ENCODE assay signal across 9 cellular contexts in the genomic region with DNA sequence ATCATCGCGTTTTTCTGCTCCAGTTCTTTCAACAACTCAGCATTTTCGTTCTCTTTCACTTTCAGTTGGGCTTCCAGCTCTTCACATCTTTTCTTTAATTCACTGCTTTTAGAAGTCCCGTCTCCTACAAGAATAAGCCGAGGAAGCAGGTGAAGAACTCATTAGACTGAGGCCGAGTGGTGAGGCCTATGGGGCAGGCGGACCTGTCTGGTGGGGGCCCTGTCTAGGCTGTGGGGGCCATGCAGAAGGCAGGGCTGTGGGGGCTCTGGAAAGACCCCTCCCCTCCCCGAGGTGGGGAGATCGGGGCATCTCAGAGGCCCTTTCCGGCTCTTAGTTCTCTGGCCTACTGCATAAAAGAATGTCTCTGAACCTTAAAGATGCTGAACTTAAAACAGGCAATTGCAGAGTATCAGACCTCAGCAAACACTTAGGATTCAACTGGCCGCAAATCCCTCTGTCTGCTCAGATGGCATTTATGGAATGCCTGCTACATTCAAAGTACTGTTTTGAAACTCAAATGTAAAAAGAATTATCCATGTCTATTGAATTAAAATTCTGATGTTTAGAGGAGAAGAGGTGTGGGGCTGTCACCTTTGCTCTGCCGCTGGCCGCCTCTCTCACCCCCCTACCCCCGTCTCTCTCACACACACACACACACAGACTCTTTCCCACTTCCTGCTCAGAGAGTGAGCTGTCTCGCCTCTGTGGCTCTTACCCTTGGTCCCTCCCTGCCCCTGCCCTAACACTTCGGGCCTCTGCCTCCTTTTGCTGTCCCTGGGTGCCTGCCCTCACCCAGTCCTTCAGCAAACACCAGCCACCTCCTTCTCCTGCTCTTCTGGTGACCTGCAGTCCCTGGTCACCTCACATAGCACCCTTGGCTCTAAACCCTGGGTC. TPM values are rescaled to one million over a fixed set of nuclear protein-coding genes. Genes with fewer than 3 reads are reported as not detected.
A peak's percentile ranks its signal among the peaks of the same experiment; 100 is the strongest.
DNase-seq lines count a peak whose midpoint lies in the region; ATAC-seq and TF ChIP-seq lines count a peak whose summit lies in the region.
"Had no signal": no experiment of that assay in that cellular context is flagged by ENCODE, and none has a peak within 500 bp of the region (broad histone marks: within the 10 kb centered on the region; RNA-seq: fewer than 3 reads in every experiment).

No MANE protein-coding gene starts in this region.

- ATAC-seq in T-cell (replicated peaks in 1 of 4) (peak; percentile 90 to 98 (median 94)), HG02678 (IDR thresholded peaks at IDR 0.05; ENCODE audit: unreplicated experiment) (no peak), GM23338 (no peak; the same call in 2 of the 3 replicates), GM18505 (IDR thresholded peaks at IDR 0.05; ENCODE audit: unreplicated experiment) (no peak)

- H2AFZ ChIP-seq in GM23338, result no peak overlapping the region

- H3K4me2 ChIP-seq in BLaER1, result peak overlapping the region; percentile 81
- no peak overlapping the region for H3K4me2 ChIP-seq in GM23338

- no peaks in the 10 kb centered on the region for H3F3A ChIP-seq in GM23338 (replicated peaks; ENCODE audit: low read depth)

- no peaks in the 10 kb centered on the region for H3K9me2 ChIP-seq in GM23338 (ENCODE audit: insufficient read depth)

- H3K27me3 ChIP-seq in BLaER1 (no peaks in the 10 kb centered on the region), GM23338 (ENCODE audit: insufficient read depth) (no peaks in the 10 kb centered on the region)

- DNase-seq in T-cell (peak; percentile 18 to 64 (median 46)), neural crest cell (ENCODE audit: low read depth, low spot score) (no peak), UCSD-AML1 (lab: John Stamatoyannopoulos, UW; ENCODE audit: unreplicated experiment) (no peak), GM23338 (ENCODE audit: low spot score) (no peak)
- DNase-seq in activated naive CD8-positive, alpha-beta T cell treated with anti-CD3 and anti-CD28 coated beads for 36 hours, result peak; percentile 54
- DNase-seq: NCI-H2171 had no signal

- H3K4me1 ChIP-seq in BLaER1 (peaks cover 48% of the 10 kb centered on the region), GM23338 (ENCODE audit: insufficient read depth) (no peaks in the 10 kb centered on the region)

- H3K36me3 ChIP-seq in BLaER1, result peaks cover 38% of the 10 kb centered on the region
- no peaks in the 10 kb centered on the region; the same call in 1 of the 2 replicates for H3K36me3 ChIP-seq in GM23338 (ENCODE audit: insufficient read depth)

- H3K27ac ChIP-seq in BLaER1 (peak overlapping the region; percentile 15), GM23338 (ENCODE audit: low read depth) (no peak overlapping the region)

- TF ChIP-seq CTCF in neural crest cell (conservative IDR thresholded peaks at IDR 0.05) (no peak), GM23338 (conservative IDR thresholded peaks at IDR 0.05; ENCODE audit: low read depth in 2 of 2) (no peak)

- H3K4me1 Mint-ChIP-seq in T-cell (peaks cover 29 to 43% (median 30%) of the 10 kb centered on the region in 3 donors), neural crest cell (peaks cover 7% of the 10 kb centered on the region), GM23338 (peaks cover 3% of the 10 kb centered on the region)
- peaks cover 29% of the 10 kb centered on the region for H3K4me1 Mint-ChIP-seq in activated naive CD8-positive, alpha-beta T cell treated with anti-CD3 and anti-CD28 coated beads for 36 hours

- no peaks in the 10 kb centered on the region for H3K9me3 Mint-ChIP-seq in T-cell
- no peaks in the 10 kb centered on the region for H3K9me3 Mint-ChIP-seq in activated naive CD8-positive, alpha-beta T cell treated with anti-CD3 and anti-CD28 coated beads for 36 hours
- no peaks in the 10 kb centered on the region for H3K9me3 Mint-ChIP-seq in neural crest cell
- H3K9me3 Mint-ChIP-seq in GM23338, result peaks cover 14% of the 10 kb centered on the region

- POLR2A ChIA-PET in T-cell (lab: Charles Lee), result interaction anchor here in 1 of 2 donors (0.7 kb wide), 1 partner anchor 983 kb away, joined by 3 read pairs; no protein-coding TSS in a partner anchor

- CTCF ChIA-PET in T-cell (lab: Charles Lee), result interaction anchor here in 1 of 2 donors (0.7 to 1.0 kb wide), 3 partner anchors 27 to 1448 kb away, joined by 3 read pairs; no protein-coding TSS in a partner anchor

- no peak for TF ChIP-seq POLR2A in GM18505 (IDR thresholded peaks at IDR 0.05; ENCODE audit: borderline replicate concordance, extremely low read depth, insufficient read depth, insufficient read length)

- H3K36me3 Mint-ChIP-seq in T-cell, result peaks cover 31% of the 10 kb centered on the region
- H3K36me3 Mint-ChIP-seq in activated naive CD8-positive, alpha-beta T cell treated with anti-CD3 and anti-CD28 coated beads for 36 hours, result peaks cover 14% of the 10 kb centered on the region
- H3K36me3 Mint-ChIP-seq in neural crest cell (ENCODE audit: low read depth), result peaks cover 27% of the 10 kb centered on the region
- peaks cover 2% of the 10 kb centered on the region; the same call in 1 of the 3 replicates for H3K36me3 Mint-ChIP-seq in GM23338 (ENCODE audit: low read depth)

- H3K27ac Mint-ChIP-seq in T-cell (peak overlapping the region; percentile 88), neural crest cell (ENCODE audit: unreplicated experiment) (peak overlapping the region; percentile 81), GM23338 (no peak overlapping the region)
- peak overlapping the region; percentile 84 for H3K27ac Mint-ChIP-seq in activated naive CD8-positive, alpha-beta T cell treated with anti-CD3 and anti-CD28 coated beads for 36 hours

- no peaks in the 10 kb centered on the region for H3K79me2 ChIP-seq in GM23338 (replicated peaks; ENCODE audit: insufficient read depth)

- H3K4me3 Mint-ChIP-seq in T-cell, result peak overlapping the region; percentile 71 to 90 (median 77)
- H3K4me3 Mint-ChIP-seq in activated naive CD8-positive, alpha-beta T cell treated with anti-CD3 and anti-CD28 coated beads for 36 hours, result peak overlapping the region; percentile 73
- no peak overlapping the region for H3K4me3 Mint-ChIP-seq in neural crest cell
- no peak overlapping the region for H3K4me3 Mint-ChIP-seq in GM23338

- no peaks in the 10 kb centered on the region for H3K27me3 Mint-ChIP-seq in T-cell
- no peaks in the 10 kb centered on the region for H3K27me3 Mint-ChIP-seq in activated naive CD8-positive, alpha-beta T cell treated with anti-CD3 and anti-CD28 coated beads for 36 hours
- no peaks in the 10 kb centered on the region for H3K27me3 Mint-ChIP-seq in neural crest cell (ENCODE audit: low read depth)
- peaks cover 10% of the 10 kb centered on the region for H3K27me3 Mint-ChIP-seq in GM23338 (ENCODE audit: insufficient read depth, low read depth, poor library complexity)

- H3K9me3 ChIP-seq in BLaER1, result peaks cover 10% of the 10 kb centered on the region

- H4K20me1 ChIP-seq in BLaER1 (peaks cover 24% of the 10 kb centered on the region), GM23338 (replicated peaks; ENCODE audit: insufficient read depth) (no peaks in the 10 kb centered on the region)

- peak overlapping the region; percentile 16; the same call in 1 of the 2 replicates for H3K9ac ChIP-seq in BLaER1

- H3K4me3 ChIP-seq in BLaER1 (peak overlapping the region; percentile 36), GM23338 (no peak overlapping the region)

TF ChIP-seq in GM23338, 12 proteins besides CTCF, POLR2A, EP300 and RAD21 (continues in another document):
- TF ChIP-seq CREB1 (CRISPR knock-in tag; IDR thresholded peaks at IDR 0.05; ENCODE audit: low read depth) (no peak), ZNF331 (CRISPR knock-in tag; IDR thresholded peaks at IDR 0.05; ENCODE audit: low read depth) (no peak), ZNF114 (CRISPR knock-in tag; IDR thresholded peaks at IDR 0.05) (no peak), ETS1 (IDR thresholded peaks at IDR 0.05) (no peak)

RNA-seq across cellular contexts. Expression of gene CCDC92, which starts 34.7 kb away (rescaled TPM):
- total RNA-seq in T-cell, result 10 to 100 TPM; 22.1 to 44.9 (median 38.7) TPM
- 1 to 10 TPM; 4.8 to 5.0 TPM for total RNA-seq in activated naive CD8-positive, alpha-beta T cell treated with anti-CD3 and anti-CD28 coated beads for 36 hours
- total RNA-seq in neural crest cell, result 33.5 and 36.5 TPM in 2 replicates
- total RNA-seq in GM23338 (2014; rRNA removed; shearing (Covaris generic)), result 0.31 TPM in 1 of 2 replicates, not detected in the other
- polyA plus RNA-seq in GM23338 (2016; fragmentation: Nextera tagmentation; extraction: Ambion mirVana), result 0.08 and 0.37 TPM in 2 replicates

RNA-seq across cellular contexts. Expression of gene ZNF664, which starts 35.1 kb away (rescaled TPM):
- total RNA-seq in T-cell (10 to 100 TPM; 30.6 to 58.2 (median 56.1) TPM), neural crest cell (156 and 167 TPM in 2 replicates)
- 10 to 100 TPM; 54.4 to 56.8 TPM for total RNA-seq in activated naive CD8-positive, alpha-beta T cell treated with anti-CD3 and anti-CD28 coated beads for 36 hours
- 35.2 and 89.2 TPM in 2 replicates for total RNA-seq in GM23338 (2014; rRNA removed; shearing (Covaris generic))
- polyA plus RNA-seq in GM23338 (2016; fragmentation: Nextera tagmentation; extraction: Ambion mirVana), result 8.1 and 9.7 TPM in 2 replicates

Comparison
In these comparisons a context has a peak if more than half of its experiments do, and no peak if none do; other contexts are left out.
1. ATAC-seq: peak in T-cell (4 of 4); none in HG02678 (single experiment), GM23338 (single experiment) and GM18505 (single experiment).
2. DNase-seq: peak in T-cell (34 of 34) and activated naive CD8-positive, alpha-beta T cell treated with anti-CD3 and anti-CD28 coated beads for 36 hours (single experiment); none in neural crest cell (single experiment), UCSD-AML1 (single experiment) and GM23338 (single experiment).
3. H3K4me3 Mint-ChIP-seq: peak in T-cell (3 of 3) and activated naive CD8-positive, alpha-beta T cell treated with anti-CD3 and anti-CD28 coated beads for 36 hours (single experiment); none in neural crest cell (single experiment) and GM23338 (single experiment).